ENCODE assay signal across 19 cellular contexts in genomic region chr10:78956391-78956790, GRCh38.
DNase-seq lines count a peak whose midpoint lies in the region; ATAC-seq, FAIRE-seq and TF ChIP-seq lines count a peak whose summit lies in the region.
"Had no signal": no experiment of that assay in that cellular context is flagged by ENCODE, and none has a peak within 500 bp of the region (broad histone marks: within the 10 kb centered on the region; RNA-seq: fewer than 3 reads in every experiment).

No MANE protein-coding gene starts in this region.

- H3K4me3 ChIP-seq in cardiac muscle cell = no peak overlapping the region
- H3K4me3 ChIP-seq in mesendoderm (ENCODE audit: low read length) = no peak overlapping the region
- no peak overlapping the region for H3K4me3 ChIP-seq in gastrocnemius medialis
- H3K4me3 ChIP-seq: BLaER1 treated with 17β-estradiol and CSF1 and Interleukin-3, amounts not matched to agents 10 nM and 100 nM; GM12878; HAP-1 had no signal

- H3K27me3 ChIP-seq in cardiac muscle cell (no peaks in the 10 kb centered on the region), mesendoderm (ENCODE audit: insufficient read depth, low read length, poor library complexity) (no peaks in the 10 kb centered on the region), gastrocnemius medialis (no peaks in the 10 kb centered on the region)

- WGBS in mesendoderm (ENCODE audit: extremely low coverage, insufficient coverage, low lambda C conversion rate) = no CpG with 5 or more reads among the region's 5 CpGs

- H2BK5ac ChIP-seq in mesendoderm (ENCODE audit: low read length) = no peak overlapping the region

- no peak overlapping the region for H3K4ac ChIP-seq in mesendoderm (ENCODE audit: low read depth, low read length)

- H3K56ac ChIP-seq in mesendoderm (ENCODE audit: low read length) = no peak overlapping the region

- DNase-seq in cardiac muscle cell (ENCODE audit: low read depth in 1 of 2, low spot score in 1 of 2) (no peak), cardiac septum (ENCODE audit: low spot score) (no peak), WTC11 (ENCODE audit: low spot score) (no peak), mesendoderm (peak; percentile 37), urothelium cell line (ENCODE audit: low spot score) (no peak), nephron progenitor cell (no peak), 8988T (no peak), gastrocnemius medialis (no peak)
- DNase-seq: Calu3; CD8-positive, alpha-beta T cell; DMS79 treated with DMSO at 0.1 percent for 48 hours; EL had no signal

- H3K9ac ChIP-seq in mesendoderm (ENCODE audit: low read length) = no peak overlapping the region
- H3K9ac ChIP-seq: BLaER1 treated with 17β-estradiol and CSF1 and Interleukin-3, amounts not matched to agents 10 nM and 100 nM had no signal

- H3K18ac ChIP-seq in mesendoderm (ENCODE audit: low read length) = no peak overlapping the region

- H4K8ac ChIP-seq in mesendoderm (ENCODE audit: low read depth, low read length) = no peak overlapping the region

- no peak for TF ChIP-seq POLR2A in gastrocnemius medialis (IDR thresholded peaks at IDR 0.05)

- H3K9me3 Mint-ChIP-seq in WTC11 (peaks cover 5% of the 10 kb centered on the region; the same call in 1 of the 2 replicates), nephron progenitor cell (no peaks in the 10 kb centered on the region)
- H3K9me3 Mint-ChIP-seq: CD8-positive, alpha-beta T cell had no signal

- intact Hi-C loops in cardiac septum (cut with DNase I) (no loop called here), gastrocnemius medialis (cut with DNase I; ENCODE audit: low total_unique reads) (no loop called here)

- H3K9me3 ChIP-seq in cardiac muscle cell (ENCODE audit: low read depth) (no peaks in the 10 kb centered on the region), gastrocnemius medialis (no peaks in the 10 kb centered on the region)
- H3K9me3 ChIP-seq: BLaER1 treated with 17β-estradiol and CSF1 and Interleukin-3, amounts not matched to agents 10 nM and 100 nM; HAP-1 had no signal

- no peak overlapping the region for H2BK120ac ChIP-seq in mesendoderm (ENCODE audit: low read depth, low read length)

- ATAC-seq in WTC11 (peak; percentile 25; the same call in 1 of the 2 replicates), gastrocnemius medialis (no peak)
- ATAC-seq: CD8-positive, alpha-beta T cell; GM12878 had no signal

- in situ Hi-C loops in gastrocnemius medialis (cut with MboI; ENCODE audit: low sequenced_read_pairs in 4 of 4) = loop anchor here in 1 of 4 donors (25.0 kb wide), 1 partner anchor 231 kb away; no protein-coding TSS in a partner anchor

- POLR2A ChIA-PET in WTC11 (lab: Charles Lee) = no interaction called here

- no peak overlapping the region for H2BK15ac ChIP-seq in mesendoderm (replicated peaks; ENCODE audit: low read depth)

- H3K79me2 ChIP-seq in mesendoderm (ENCODE audit: control insufficient read depth, insufficient read depth, low read length) = no peaks in the 10 kb centered on the region

- no peak overlapping the region for H3K4me2 ChIP-seq in mesendoderm (ENCODE audit: low read length)
- H3K4me2 ChIP-seq: BLaER1 treated with 17β-estradiol and CSF1 and Interleukin-3, amounts not matched to agents 10 nM and 100 nM had no signal

- H4K5ac ChIP-seq in mesendoderm (ENCODE audit: low read length) = no peak overlapping the region

- TF ChIP-seq CTCF in cardiac muscle cell (IDR thresholded peaks at IDR 0.05; ENCODE audit: low read depth, low read length) (no peak), WTC11 (IDR thresholded peaks at IDR 0.05) (no peak), nephron progenitor cell (IDR thresholded peaks at IDR 0.05) (no peak), gastrocnemius medialis (IDR thresholded peaks at IDR 0.05 in 4 of 5, conservative IDR thresholded peaks at IDR 0.05 in 1 of 5) (no peak)

- peak; percentile 27 for FAIRE-seq in urothelium cell line (lab: Jason Lieb, UNC)
- FAIRE-seq: GM12878, H1 had no signal

- no peak overlapping the region for H2AK5ac ChIP-seq in mesendoderm (ENCODE audit: low read length)

- H3K79me1 ChIP-seq in mesendoderm (ENCODE audit: low read length) = no peaks in the 10 kb centered on the region

- H3K23ac ChIP-seq in mesendoderm (ENCODE audit: low read length) = no peak overlapping the region

- H3K4me3 Mint-ChIP-seq in WTC11 (no peak overlapping the region), nephron progenitor cell (no peak overlapping the region)
- H3K4me3 Mint-ChIP-seq: B cell; CD8-positive, alpha-beta T cell had no signal

- H3K36me3 Mint-ChIP-seq in WTC11 = no peaks in the 10 kb centered on the region
- H3K36me3 Mint-ChIP-seq in nephron progenitor cell (ENCODE audit: low read depth) = no peaks in the 10 kb centered on the region
- H3K36me3 Mint-ChIP-seq: CD8-positive, alpha-beta T cell had no signal

- CTCF ChIA-PET in WTC11 (lab: Charles Lee) = interaction anchor here (1.4 to 2.2 kb wide), 2 partner anchors 8 to 18 kb away, joined by 5 to 9 read pairs; no protein-coding TSS in a partner anchor

- H3K4me1 ChIP-seq in cardiac muscle cell (ENCODE audit: low read depth) = peaks cover 16% of the 10 kb centered on the region
- H3K4me1 ChIP-seq in mesendoderm (ENCODE audit: control insufficient read depth, low read depth, low read length) = peaks cover 2% of the 10 kb centered on the region
- H3K4me1 ChIP-seq in gastrocnemius medialis = peaks cover 0 to 10% of the 10 kb centered on the region in 2 donors
- H3K4me1 ChIP-seq: HAP-1 had no signal

- no peaks in the 10 kb centered on the region; the same call in 1 of the 2 replicates for H3K27me3 Mint-ChIP-seq in WTC11 (ENCODE audit: low read depth)
- H3K27me3 Mint-ChIP-seq in nephron progenitor cell (ENCODE audit: low read depth, poor library complexity) = peaks cover 2% of the 10 kb centered on the region

- peak overlapping the region; percentile 18 for H3K27ac ChIP-seq in cardiac muscle cell
- H3K27ac ChIP-seq in mesendoderm (ENCODE audit: low read depth, low read length) = no peak overlapping the region
- no peak overlapping the region for H3K27ac ChIP-seq in gastrocnemius medialis
- H3K27ac ChIP-seq: 22Rv1; BLaER1 treated with 17β-estradiol and CSF1 and Interleukin-3, amounts not matched to agents 10 nM and 100 nM; HL-60 had no signal

- H3K4me1 Mint-ChIP-seq in WTC11 (peaks cover 16% of the 10 kb centered on the region), nephron progenitor cell (peaks cover 52% of the 10 kb centered on the region)
- H3K4me1 Mint-ChIP-seq: B cell had no signal

- H3K27ac Mint-ChIP-seq in WTC11 (no peak overlapping the region), nephron progenitor cell (no peak overlapping the region)
- H3K27ac Mint-ChIP-seq: B cell; CD8-positive, alpha-beta T cell had no signal

- H3K36me3 ChIP-seq in cardiac muscle cell (no peaks in the 10 kb centered on the region), mesendoderm (ENCODE audit: control insufficient read depth, insufficient read depth, low read length) (no peaks in the 10 kb centered on the region), gastrocnemius medialis (no peaks in the 10 kb centered on the region)
- H3K36me3 ChIP-seq: BLaER1 treated with 17β-estradiol and CSF1 and Interleukin-3, amounts not matched to agents 10 nM and 100 nM; HAP-1 had no signal

TF ChIP-seq in WTC11, 78 proteins besides CTCF, POLR2A, EP300 and RAD21 (continues in another document):
- TF ChIP-seq E2F5 (CRISPR knock-in tag; IDR thresholded peaks at IDR 0.05) (no peak), SP1 (CRISPR knock-in tag; conservative IDR thresholded peaks at IDR 0.05) (no peak), ZNF396 (CRISPR knock-in tag; IDR thresholded peaks at IDR 0.05; ENCODE audit: borderline replicate concordance) (no peak), OVOL2 (CRISPR knock-in tag; IDR thresholded peaks at IDR 0.05; ENCODE audit: borderline replicate concordance) (no peak), CDX4 (CRISPR knock-in tag; IDR thresholded peaks at IDR 0.05; ENCODE audit: borderline replicate concordance) (no peak), ATF2 (CRISPR knock-in tag; IDR thresholded peaks at IDR 0.05; ENCODE audit: borderline replicate concordance, low read depth) (no peak), MXD4 (CRISPR knock-in tag; IDR thresholded peaks at IDR 0.05; ENCODE audit: borderline replicate concordance) (no peak), ZNF121 (CRISPR knock-in tag; IDR thresholded peaks at IDR 0.05) (no peak)
